8 cellular contexts compared by ENCODE assay signal in the genomic region with DNA sequence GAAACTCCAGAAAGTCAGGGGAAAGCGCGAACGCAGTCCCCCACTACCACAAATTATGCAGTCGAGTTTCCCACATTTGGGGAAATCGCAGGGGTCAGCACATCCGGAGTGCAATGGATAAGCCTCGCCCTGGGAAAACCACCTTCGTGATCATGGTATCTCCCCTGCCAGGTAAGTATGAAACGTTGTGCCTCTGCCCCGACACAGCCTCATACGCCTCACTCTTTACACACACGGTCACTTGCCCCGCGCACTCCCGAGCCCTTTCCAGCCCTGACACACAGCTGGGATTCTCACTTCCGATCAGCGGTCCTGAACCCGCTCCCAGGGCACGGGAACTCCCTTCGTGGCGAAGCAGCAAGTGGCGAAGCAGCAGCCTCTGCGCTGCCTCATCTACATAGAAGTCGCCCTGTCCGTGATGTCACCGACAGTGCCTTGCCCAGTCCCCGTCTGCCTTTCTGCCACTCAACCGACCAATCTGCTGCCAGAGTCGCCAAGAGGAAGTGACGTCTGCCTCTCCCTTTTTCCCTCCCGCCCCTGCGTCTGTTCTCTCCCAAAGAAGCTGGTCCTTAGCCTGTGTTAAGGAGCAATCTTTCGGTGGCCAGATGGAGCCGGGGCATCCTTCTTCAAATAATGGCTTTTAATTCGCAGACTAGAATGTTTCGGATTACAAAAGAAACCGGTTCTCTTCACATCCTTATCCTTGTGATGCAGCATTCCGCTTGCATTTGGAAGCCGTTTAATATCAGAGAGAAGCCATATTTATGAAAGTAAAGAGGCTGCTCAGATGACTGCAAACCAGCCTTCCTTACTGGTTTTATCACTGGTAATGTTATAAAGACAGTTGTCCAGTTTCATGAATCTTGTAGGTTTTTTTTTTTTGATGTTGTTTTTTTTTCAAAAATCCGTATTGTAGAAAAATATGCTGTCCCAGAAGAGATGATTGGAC. TPM values are rescaled to one million over a fixed set of nuclear protein-coding genes. Genes with fewer than 3 reads are reported as not detected.
DNase-seq lines count a peak whose midpoint lies in the region; TF ChIP-seq lines count a peak whose summit lies in the region.
"Not testable (repeated sequence)": the region's sequence is repeated elsewhere in the genome, so short reads cannot be mapped to it uniquely, and the experiment has no call there.

Gene RNU1-1 (minus strand): TSS at position 179 of the 949 bp plus-strand sequence.

- CTCF ChIA-PET in Caco-2 (lab: Charles Lee): not testable (repeated sequence)

- not testable (repeated sequence) for H3K9me3 Mint-ChIP-seq in Caco-2 (ENCODE audit: unreplicated experiment); IgD-negative memory B cell

- DNase-seq in Caco-2: peak; percentile 73 to 74
- peak; percentile 33 for DNase-seq in NOMO-1 treated with DMSO at 0.1 percent for 48 hours (lab: John Stamatoyannopoulos, UW; ENCODE audit: unreplicated experiment)
- peak; percentile 65 to 78 for DNase-seq in activated CD4-positive, alpha-beta T cell treated with anti-CD3 and anti-CD28 coated beads, Interleukin-2, amount 50 U/mL, for 24 hours (ENCODE audit: low read depth in 1 of 2, low spot score in 1 of 2)
- peak; percentile 81 to 86 for DNase-seq in cardiac fibroblast (ENCODE audit: low read depth in 2 of 2)
- peak; percentile 97 for DNase-seq in right atrium auricular region (ENCODE audit: low spot score)
- not testable (repeated sequence) for DNase-seq in osteoblast (ENCODE audit: insufficient read length, low spot score, missing footprints)
- peak; percentile 48 for DNase-seq in stimulated activated CD8-positive, alpha-beta memory T cell treated with anti-CD3 and anti-CD28 coated beads, Interleukin-7, amount 100 ng/mL, for 24 hours (ENCODE audit: low read depth)

- H3K4me1 Mint-ChIP-seq in Caco-2 (ENCODE audit: low read depth, unreplicated experiment); IgD-negative memory B cell: not testable (repeated sequence)

- H3K4me3 ChIP-seq in Caco-2 (ENCODE audit: low read depth, low read length): peak within 1 kb of the TSS; percentile 30
- H3K4me3 ChIP-seq in cardiac fibroblast (replicated peaks in 1 of 2; ENCODE audit: low read depth in 2 of 2, low read length in 2 of 2): peak within 1 kb of the TSS in 1 of 2 donors; percentile 42
- H3K4me3 ChIP-seq in right atrium auricular region: peak within 1 kb of the TSS; percentile 35 to 42
- peak within 1 kb of the TSS; percentile 65 for H3K4me3 ChIP-seq in osteoblast (ENCODE audit: insufficient read depth, low read length)

- TSS peak; percentile 92 for BruUV-seq in Caco-2 (replicated peaks; lab: Mats Ljungman, UMichigan)

- H3K36me3 Mint-ChIP-seq in Caco-2 (ENCODE audit: insufficient read depth, unreplicated experiment); IgD-negative memory B cell: not testable (repeated sequence)

- H3K27me3 ChIP-seq in Caco-2 (replicated peaks; ENCODE audit: control insufficient read depth, insufficient read depth, low read length); right atrium auricular region; osteoblast (ENCODE audit: insufficient read depth, low read length): not testable (repeated sequence)

- not testable (repeated sequence) for H3K36me3 ChIP-seq in Caco-2 (ENCODE audit: control insufficient read depth, insufficient read depth, low read length); right atrium auricular region; osteoblast (ENCODE audit: insufficient read depth, low read length)

- POLR2A ChIA-PET in Caco-2 (lab: Charles Lee): not testable (repeated sequence)

- H3K27ac Mint-ChIP-seq in Caco-2 (ENCODE audit: unreplicated experiment); IgD-negative memory B cell: not testable (repeated sequence)

- not testable (repeated sequence) for H3K79me2 ChIP-seq in osteoblast (ENCODE audit: insufficient read depth, low read length)

- H4K20me1 ChIP-seq in osteoblast (ENCODE audit: insufficient read depth, low read length): not testable (repeated sequence)

- H3K27ac ChIP-seq in right atrium auricular region: peak within 1 kb of the TSS; percentile 59 to 75
- H3K27ac ChIP-seq in osteoblast (ENCODE audit: low read depth, low read length): peak within 1 kb of the TSS; percentile 96

- H2AFZ ChIP-seq in osteoblast (ENCODE audit: low read length): peak within 1 kb of the TSS; percentile 65

- H3K4me2 ChIP-seq in osteoblast (ENCODE audit: insufficient read depth, low read length): peak within 1 kb of the TSS; percentile 71

- H3K27me3 Mint-ChIP-seq in Caco-2 (ENCODE audit: insufficient read depth, unreplicated experiment); IgD-negative memory B cell: not testable (repeated sequence)

- not testable (repeated sequence) for H3K9me3 ChIP-seq in Caco-2; right atrium auricular region; osteoblast (ENCODE audit: low read depth, low read length)

- not testable (repeated sequence) for H3K4me1 ChIP-seq in Caco-2; right atrium auricular region; osteoblast (ENCODE audit: insufficient read depth, low read length)

- not testable (repeated sequence) for TF ChIP-seq CTCF in Caco-2 (IDR thresholded peaks at IDR 0.05; ENCODE audit: insufficient read depth in 1 of 2, low read depth in 1 of 2, low read length in 1 of 2, severe bottlenecking in 1 of 2, unreplicated experiment in 1 of 2); cardiac fibroblast (IDR thresholded peaks at IDR 0.05; ENCODE audit: low read depth, low read length); right atrium auricular region (IDR thresholded peaks at IDR 0.05); osteoblast (IDR thresholded peaks at IDR 0.05; ENCODE audit: extremely low read depth, low read depth, low read length)

- intact Hi-C loops in Caco-2 (cut with micrococcal nuclease; ENCODE audit: unreplicated experiment): not testable (repeated sequence)

- not testable (repeated sequence) for H3K4me3 Mint-ChIP-seq in Caco-2 (ENCODE audit: unreplicated experiment); IgD-negative memory B cell

RNA-seq across cellular contexts. Expression of gene RNU1-1, which starts in this region (rescaled TPM):
- total RNA-seq in Caco-2 (2022) (1,622 and 1,638 TPM in 2 replicates), right atrium auricular region (not detected), osteoblast (under 0.01 TPM in 1 of 2 replicates, not detected in the other)
- polyA plus RNA-seq in IgD-negative memory B cell: not detected

Comparison
In these comparisons a context has a peak if more than half of its experiments do, and no peak if none do; other contexts are left out.
1. RNA of gene RNU1-1 (total RNA-seq): 1,622 to 1,638 TPM in Caco-2; not detected in right atrium auricular region and under 0.01 TPM in osteoblast; every median in the first group is over 1,000 times any median in the second.
2. Peak in DNase-seq, H3K4me3 ChIP-seq and H3K27ac ChIP-seq in right atrium auricular region; RNA of the gene not detected or under 1 TPM.